ENCODE assay signal across 19 cellular contexts in genomic region chr16:67111951-67112444, GRCh38. TPM values are rescaled to one million over a fixed set of nuclear protein-coding genes. Genes with fewer than 3 reads are reported as not detected.
DNase-seq lines count a peak whose midpoint lies in the region; ATAC-seq, FAIRE-seq and TF ChIP-seq lines count a peak whose summit lies in the region.
"Had no signal": no experiment of that assay in that cellular context is flagged by ENCODE, and none has a peak within 500 bp of the region (broad histone marks: within the 10 kb centered on the region; RNA-seq: fewer than 3 reads in every experiment).

No MANE protein-coding gene starts in this region.

- peaks cover 37% of the 10 kb centered on the region for H3K4me1 ChIP-seq in BLaER1
- peaks cover 25% of the 10 kb centered on the region for H3K4me1 ChIP-seq in CD8-positive, alpha-beta memory T cell (ENCODE audit: insufficient read depth, low read length)
- H3K4me1 ChIP-seq in PC-3 (ENCODE audit: insufficient read depth, low read length) = peaks cover 42% of the 10 kb centered on the region
- H3K4me1 ChIP-seq in esophagus squamous epithelium = peaks cover 22 to 76% (median 36%) of the 10 kb centered on the region in 3 donors

- intact Hi-C loops in PC-3 (cut with micrococcal nuclease) (no loop called here), esophagus squamous epithelium (cut with DNase I) (no loop called here)

- H3K79me2 ChIP-seq in PC-3 (ENCODE audit: low read length) = peaks cover 69% of the 10 kb centered on the region

- H3K36me3 ChIP-seq in BLaER1 = peaks cover 48% of the 10 kb centered on the region
- H3K36me3 ChIP-seq in CD8-positive, alpha-beta memory T cell (ENCODE audit: insufficient read depth, low read length) = no peaks in the 10 kb centered on the region
- H3K36me3 ChIP-seq in PC-3 (ENCODE audit: low read depth, low read length) = no peaks in the 10 kb centered on the region
- H3K36me3 ChIP-seq in esophagus squamous epithelium = peaks cover 0 to 10% (median 0%) of the 10 kb centered on the region in 3 donors

- no peaks in the 10 kb centered on the region for H3F3A ChIP-seq in PC-3 (ENCODE audit: low read length, unreplicated experiment)

- H3K9me3 Mint-ChIP-seq in CD8-positive, alpha-beta memory T cell = no peaks in the 10 kb centered on the region

- no peaks in the 10 kb centered on the region for H3K9me3 ChIP-seq in BLaER1
- no peaks in the 10 kb centered on the region for H3K9me3 ChIP-seq in CD8-positive, alpha-beta memory T cell (ENCODE audit: low read length)
- no peaks in the 10 kb centered on the region for H3K9me3 ChIP-seq in PC-3 (ENCODE audit: low read length)
- H3K9me3 ChIP-seq in esophagus squamous epithelium = no peaks in the 10 kb centered on the region
- H3K9me3 ChIP-seq: HAP-1, heart left ventricle, spleen had no signal

- H3K27ac Mint-ChIP-seq in CD8-positive, alpha-beta memory T cell = peak overlapping the region in 1 of 8 donors; percentile 54

- no peak overlapping the region for H2AFZ ChIP-seq in PC-3 (ENCODE audit: low read length)

- H3K4me2 ChIP-seq in BLaER1 = peak overlapping the region; percentile 95; the same call in 1 of the 2 replicates
- H3K4me2 ChIP-seq in PC-3 (ENCODE audit: low read length) = 0 out of 2 replicates have a peak overlapping the region, but pooled peaks have one; percentile 91

- CTCF ChIA-PET in CD8-positive, alpha-beta memory T cell (lab: Charles Lee) = interaction anchor here (0.5 to 1.4 kb wide), 2 partner anchors 17 to 439 kb away, joined by 3 to 4 read pairs; no protein-coding TSS in a partner anchor
- CTCF ChIA-PET in PC-3 (lab: Charles Lee) = interaction anchor here (0.6 kb wide), 1 partner anchor 25 kb away, joined by 4 read pairs; no protein-coding TSS in a partner anchor

- peaks cover 36 to 65% (median 45%) of the 10 kb centered on the region in 3 donors for H3K4me1 Mint-ChIP-seq in CD8-positive, alpha-beta memory T cell

- POLR2A ChIA-PET in CD8-positive, alpha-beta memory T cell (lab: Charles Lee) = interaction anchor here (0.7 kb wide), 1 partner anchor 138 kb away, joined by 3 read pairs; no protein-coding TSS in a partner anchor
- POLR2A ChIA-PET in PC-3 (lab: Charles Lee; ENCODE audit: unreplicated experiment) = no interaction called here

- DNase-seq in CD8-positive, alpha-beta memory T cell = no peak
- no peak for DNase-seq in PC-3
- no peak for DNase-seq in esophagus squamous epithelium (lab: John Stamatoyannopoulos, UW)
- DNase-seq in activated effector memory CD4-positive, alpha-beta T cell treated with anti-CD3 and anti-CD28 coated beads, Interleukin-2, amount 50 U/mL, for 16 hours = no peak
- DNase-seq in DMS 273 treated with DMSO at 0.1 percent for 48 hours (lab: John Stamatoyannopoulos, UW) = no peak
- no peak for DNase-seq in GM12891 (ENCODE audit: insufficient read length, low spot score)
- DNase-seq: activated CD4-positive, alpha-beta T cell treated with anti-CD3 and anti-CD28 coated beads, Interleukin-2, amount 50 U/mL, for 4 hours; activated effector memory CD4-positive, alpha-beta T cell treated with Interleukin-2 at 50 U/mL for 16 hours; Calu3; heart left ventricle; mammary epithelial cell; NCI-H1436 treated with DMSO at 0.1 percent for 48 hours; spleen had no signal

- no peak overlapping the region for H3K27ac ChIP-seq in BLaER1
- H3K27ac ChIP-seq in CD8-positive, alpha-beta memory T cell (ENCODE audit: low read depth, low read length) = no peak overlapping the region
- H3K27ac ChIP-seq in PC-3 (ENCODE audit: low read length) = no peak overlapping the region
- H3K27ac ChIP-seq in esophagus squamous epithelium = peak overlapping the region in 3 of 4 donors; percentile 4 to 69 (median 13)
- H3K27ac ChIP-seq: HL-60, KMS-11 had no signal

- BruUV-seq in PC-3 (replicated peaks; lab: Mats Ljungman, UMichigan) = no TSS peak

- TF ChIP-seq CTCF in PC-3 (conservative IDR thresholded peaks at IDR 0.05; ENCODE audit: low read depth, low read length) = no peak
- TF ChIP-seq CTCF in esophagus squamous epithelium (IDR thresholded peaks at IDR 0.05) = no peak

- H3K9ac ChIP-seq in BLaER1 (no peak overlapping the region), PC-3 (ENCODE audit: low read length) (no peak overlapping the region)
- H3K9ac ChIP-seq: KMS-11 had no signal

- TF ChIP-seq POLR2A in esophagus squamous epithelium (IDR thresholded peaks at IDR 0.05) = no peak
- TF ChIP-seq POLR2A in GM12891 (IDR thresholded peaks at IDR 0.05; ENCODE audit: low read depth, low read length) = no peak

- WGBS in esophagus squamous epithelium, 2 donors = 72 to 76% methylated on average over 3 to 4 of the region's 4 CpGs

- H4K20me1 ChIP-seq in BLaER1 (peaks cover 72% of the 10 kb centered on the region), PC-3 (ENCODE audit: low read length) (0 out of 2 replicates have a peak, but pooled peaks cover 4% of the 10 kb centered on the region)

- FAIRE-seq in GM12891 (lab: Jason Lieb, UNC) = no peak
- FAIRE-seq: islet of Langerhans had no signal

- H3K4me3 ChIP-seq in BLaER1 (no peak overlapping the region), PC-3 (ENCODE audit: low read length) (no peak overlapping the region), esophagus squamous epithelium (no peak overlapping the region)
- H3K4me3 ChIP-seq in CD8-positive, alpha-beta memory T cell (ENCODE audit: low read length) = no peak overlapping the region
- H3K4me3 ChIP-seq: HAP-1 had no signal

- H3K27me3 ChIP-seq in BLaER1 (no peaks in the 10 kb centered on the region), PC-3 (ENCODE audit: low read length) (no peaks in the 10 kb centered on the region), esophagus squamous epithelium (no peaks in the 10 kb centered on the region)
- H3K27me3 ChIP-seq in CD8-positive, alpha-beta memory T cell (ENCODE audit: insufficient read depth, low read length, poor library complexity, severe bottlenecking) = no peaks in the 10 kb centered on the region
- H3K27me3 ChIP-seq: heart left ventricle, spleen had no signal

- no peaks in the 10 kb centered on the region for H3K27me3 Mint-ChIP-seq in CD8-positive, alpha-beta memory T cell

- peak overlapping the region in 6 of 7 donors; percentile 66 to 94 (median 93) for H3K4me3 Mint-ChIP-seq in CD8-positive, alpha-beta memory T cell

- H3K36me3 Mint-ChIP-seq in CD8-positive, alpha-beta memory T cell = peaks cover 0 to 39% (median 0%) of the 10 kb centered on the region in 3 donors

- ATAC-seq in PC-3 (no peak), GM21619 (IDR thresholded peaks at IDR 0.05; ENCODE audit: unreplicated experiment) (no peak)
- ATAC-seq: heart left ventricle had no signal

- no peaks in the 10 kb centered on the region for H3K9me2 ChIP-seq in PC-3 (replicated peaks; ENCODE audit: low read length)

TF ChIP-seq in GM12891, 5 proteins besides CTCF, POLR2A, EP300 and RAD21:
- TF ChIP-seq TAF1 (IDR thresholded peaks at IDR 0.05; ENCODE audit: low read depth, low read length) (no peak), SPI1 (IDR thresholded peaks at IDR 0.05; ENCODE audit: low read depth, low read length) (no peak), POU2F2 (IDR thresholded peaks at IDR 0.05; ENCODE audit: low read depth, low read length) (no peak), PAX5 (IDR thresholded peaks at IDR 0.05; ENCODE audit: insufficient read depth, low read length, severe bottlenecking) (no peak), POLR2AphosphoS5 (IDR thresholded peaks at IDR 0.05; ENCODE audit: low read depth, low read length) (no peak)

RNA-seq across cellular contexts. Expression of gene PHAF1, which starts 2.3 kb away (rescaled TPM):
- total RNA-seq in CD8-positive, alpha-beta memory T cell = 10 to 100 TPM; 20.2 to 21.2 TPM
- 14.7 TPM for polyA plus RNA-seq in CD8-positive, alpha-beta memory T cell
- total RNA-seq in PC-3 (2014; rRNA removed) (12.4 and 18.8 TPM in 2 replicates), esophagus squamous epithelium (10 to 100 TPM; 14.2 to 22.5 (median 19.3) TPM)
- 5.9 TPM for polyA plus RNA-seq in GM12891 (2012; ENCODE audit: low read depth, missing spikeins)

RNA-seq across cellular contexts. Expression of gene B3GNT9, which starts 38.8 kb away (rescaled TPM):
- 1 to 10 TPM; 2.4 to 2.7 TPM for total RNA-seq in CD8-positive, alpha-beta memory T cell
- 5.0 TPM for polyA plus RNA-seq in CD8-positive, alpha-beta memory T cell
- total RNA-seq in PC-3 (2014; rRNA removed) (2.3 and 2.8 TPM in 2 replicates), esophagus squamous epithelium (10 to 100 TPM in 2 of 4 donors, 1 to 10 TPM in 2; 4.1 to 13.1 (median 8.4) TPM)
- 3.2 TPM for polyA plus RNA-seq in GM12891 (2012; ENCODE audit: low read depth, missing spikeins)

RNA-seq across cellular contexts. Expression of gene TRADD, which starts 47.7 kb away (rescaled TPM):
- 10 to 100 TPM; 23.8 to 28.7 TPM for total RNA-seq in CD8-positive, alpha-beta memory T cell
- 141 TPM for polyA plus RNA-seq in CD8-positive, alpha-beta memory T cell
- total RNA-seq in PC-3 (2014; rRNA removed) (19.4 and 26.6 TPM in 2 replicates), esophagus squamous epithelium (10 to 100 TPM; 27.7 to 39.8 (median 35.5) TPM)
- 17.2 TPM for polyA plus RNA-seq in GM12891 (2012; ENCODE audit: low read depth, missing spikeins)

RNA-seq across cellular contexts. Expression of gene FBXL8, which starts 47.8 kb away (rescaled TPM):
- total RNA-seq in CD8-positive, alpha-beta memory T cell = 10 to 100 TPM; 10.5 to 14.3 TPM
- 11.6 TPM for polyA plus RNA-seq in CD8-positive, alpha-beta memory T cell
- total RNA-seq in PC-3 (2014; rRNA removed) (8.7 and 13.1 TPM in 2 replicates), esophagus squamous epithelium (10 to 100 TPM in 3 of 4 donors, 1 to 10 TPM in 1; 10.0 to 34.5 (median 19.9) TPM)
- 6.3 TPM for polyA plus RNA-seq in GM12891 (2012; ENCODE audit: low read depth, missing spikeins)

RNA-seq across cellular contexts. Expression of gene HSF4, which starts 52.5 kb away (rescaled TPM):
- 10 to 100 TPM; 11.6 to 13.3 TPM for total RNA-seq in CD8-positive, alpha-beta memory T cell
- polyA plus RNA-seq in CD8-positive, alpha-beta memory T cell = not detected
- total RNA-seq in PC-3 (2014; rRNA removed) (20.6 and 24.8 TPM in 2 replicates), esophagus squamous epithelium (10 to 100 TPM in 3 of 4 donors, 1 to 10 TPM in 1; 3.7 to 59.5 (median 19.6) TPM)
- 13.0 TPM for polyA plus RNA-seq in GM12891 (2012; ENCODE audit: low read depth, missing spikeins)

Comparison
In these comparisons a context has a peak if more than half of its experiments do, and no peak if none do; other contexts are left out.
1. H3K27ac ChIP-seq: peak in esophagus squamous epithelium (3 of 4); none in BLaER1 (single experiment), CD8-positive, alpha-beta memory T cell (single experiment) and PC-3 (single experiment).